1 cellular context compared by ENCODE assay signal in the genomic region with DNA sequence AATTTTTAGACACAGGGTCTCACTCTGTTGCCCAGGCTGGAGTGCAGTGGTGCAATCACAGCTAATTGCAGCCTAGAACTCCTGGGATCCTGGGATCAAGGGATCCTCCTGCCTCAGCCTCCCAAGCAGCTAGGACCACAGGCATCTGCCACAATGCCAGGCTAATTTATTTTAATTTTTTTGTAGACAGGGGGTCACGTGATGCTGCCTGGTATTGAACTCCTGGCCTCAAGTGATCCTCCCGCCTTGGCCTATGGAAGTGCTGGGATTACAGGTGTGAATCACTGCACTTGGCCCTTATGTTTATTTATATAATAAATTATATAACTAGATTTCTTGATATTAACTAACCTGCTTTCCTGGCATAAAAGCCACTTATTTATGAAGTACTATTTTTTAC.
A peak's percentile ranks its signal among the peaks of the same experiment; 100 is the strongest.
TF ChIP-seq lines count a peak whose summit lies in the region.

No MANE protein-coding gene starts in this region.

TF ChIP-seq in HepG2, 621 proteins besides CTCF, POLR2A, EP300 and RAD21 (continued from another document):
- TF ChIP-seq, protein P1, sequence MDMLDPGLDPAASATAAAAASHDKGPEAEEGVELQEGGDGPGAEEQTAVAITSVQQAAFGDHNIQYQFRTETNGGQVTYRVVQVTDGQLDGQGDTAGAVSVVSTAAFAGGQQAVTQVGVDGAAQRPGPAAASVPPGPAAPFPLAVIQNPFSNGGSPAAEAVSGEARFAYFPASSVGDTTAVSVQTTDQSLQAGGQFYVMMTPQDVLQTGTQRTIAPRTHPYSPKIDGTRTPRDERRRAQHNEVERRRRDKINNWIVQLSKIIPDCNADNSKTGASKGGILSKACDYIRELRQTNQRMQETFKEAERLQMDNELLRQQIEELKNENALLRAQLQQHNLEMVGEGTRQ (IDR thresholded peaks at IDR 0.05; ENCODE audit: low read depth, low read length) = peak; percentile 34; the same call in 1 of the 2 replicates
- TF ChIP-seq, protein P1 (CRISPR knock-in tag; IDR thresholded peaks at IDR 0.05; ENCODE audit: borderline replicate concordance) = no peak
